ENCODE assay signal across 8 cellular contexts in genomic region chr5:83721878-83722779, GRCh38. TPM values are rescaled to one million over a fixed set of nuclear protein-coding genes. Genes with fewer than 3 reads are reported as not detected.
DNase-seq lines count a peak whose midpoint lies in the region; ATAC-seq and TF ChIP-seq lines count a peak whose summit lies in the region.

No MANE protein-coding gene starts in this region.

- no peaks in the 10 kb centered on the region for H3K36me3 Mint-ChIP-seq in effector memory CD8-positive, alpha-beta T cell (ENCODE audit: insufficient read depth)

- H3K27me3 ChIP-seq in lung (ENCODE audit: control insufficient read depth, insufficient read depth) (no peaks in the 10 kb centered on the region), suprapubic skin (peaks cover 28% of the 10 kb centered on the region)

- peaks cover 40 to 63% of the 10 kb centered on the region in 2 donors for H3K27me3 Mint-ChIP-seq in effector memory CD8-positive, alpha-beta T cell

- H3K9me3 ChIP-seq in lung (ENCODE audit: control insufficient read depth in 2 of 2, insufficient read depth in 1 of 2, low read length in 1 of 2) (no peaks in the 10 kb centered on the region), suprapubic skin (no peaks in the 10 kb centered on the region)

- no peak overlapping the region for H3K27ac Mint-ChIP-seq in effector memory CD8-positive, alpha-beta T cell

- no peak overlapping the region for H3K27ac ChIP-seq in lung (ENCODE audit: low read depth in 1 of 2, low read length in 1 of 2)
- no peak overlapping the region for H3K27ac ChIP-seq in suprapubic skin

- H3K4me3 Mint-ChIP-seq in effector memory CD8-positive, alpha-beta T cell = peak overlapping the region; percentile 77 to 78

- WGBS in lung, 2 donors = 1 to 2% methylated on average over 64 to 70 of the region's 70 CpGs
- WGBS in suprapubic skin = under 1% methylated on average over 44 of the region's 70 CpGs

- H3K36me3 ChIP-seq in lung (ENCODE audit: control insufficient read depth in 2 of 2, insufficient read depth in 2 of 2, low read length in 2 of 2) (no peaks in the 10 kb centered on the region), suprapubic skin (no peaks in the 10 kb centered on the region)

- peak overlapping the region; percentile 54 for H3K4me3 ChIP-seq in lung
- peak overlapping the region; percentile 61 for H3K4me3 ChIP-seq in suprapubic skin

- peaks cover 6 to 12% of the 10 kb centered on the region in 2 donors for H3K4me1 Mint-ChIP-seq in effector memory CD8-positive, alpha-beta T cell (ENCODE audit: low read depth in 2 of 2)

- no peaks in the 10 kb centered on the region for H3K9me3 Mint-ChIP-seq in effector memory CD8-positive, alpha-beta T cell

- DNase-seq in COR-L47 (lab: John Stamatoyannopoulos, UW) (peak; percentile 77), HPDE6-E6E7 (ENCODE audit: extremely low spot score) (peak; percentile 66), SHP77 treated with DMSO at 0.1 percent for 48 hours (lab: John Stamatoyannopoulos, UW) (peak; percentile 61), lung (ENCODE audit: low spot score) (no peak), suprapubic skin (ENCODE audit: low spot score in 2 of 2) (peak; percentile 62 to 80)
- no peak for DNase-seq in effector memory CD8-positive, alpha-beta T cell

- no peak for TF ChIP-seq EP300 in suprapubic skin (IDR thresholded peaks at IDR 0.05)

- H3K4me1 ChIP-seq in lung (ENCODE audit: control insufficient read depth in 2 of 2, insufficient read depth in 2 of 2, low read length in 2 of 2) (peaks cover 0 to 5% of the 10 kb centered on the region in 2 donors), suprapubic skin (peaks cover 17% of the 10 kb centered on the region)

- no peak for TF ChIP-seq POLR2A in suprapubic skin (IDR thresholded peaks at IDR 0.05)

- peak; percentile 20 for TF ChIP-seq CTCF in lung (IDR thresholded peaks at IDR 0.05; ENCODE audit: control extremely low read depth, extremely low read depth)
- no peak for TF ChIP-seq CTCF in suprapubic skin (IDR thresholded peaks at IDR 0.05)

- ATAC-seq in GM19324 (IDR thresholded peaks at IDR 0.05; ENCODE audit: low FRiP score, unreplicated experiment) (peak; percentile 77), lung (ENCODE audit: insufficient read depth, low FRiP score) (peak; percentile 44), GM21717 (IDR thresholded peaks at IDR 0.05; ENCODE audit: unreplicated experiment) (no peak)
- no peak for ATAC-seq in effector memory CD8-positive, alpha-beta T cell (replicated peaks)

RNA-seq across cellular contexts. Expression of gene HAPLN1, which starts 1.5 kb away (rescaled TPM):
- 1 to 10 TPM in 1 of 2 donors, under 1 TPM in 1; 0.03 to 1.5 TPM for total RNA-seq in lung
- polyA plus RNA-seq in lung = under 1 TPM; 0.04 to 0.26 TPM
- total RNA-seq in suprapubic skin = under 1 TPM in 1 of 4 donors, not detected in 3; 0.42 TPM

Comparison
In these comparisons a context has a peak if more than half of its experiments do, and no peak if none do; other contexts are left out.
1. DNase-seq: peak in COR-L47 (single experiment), HPDE6-E6E7 (single experiment), SHP77 treated with DMSO at 0.1 percent for 48 hours (single experiment) and suprapubic skin (2 of 2); none in effector memory CD8-positive, alpha-beta T cell (0 of 3) and lung (single experiment).
2. ATAC-seq: peak in GM19324 (single experiment) and lung (single experiment); none in effector memory CD8-positive, alpha-beta T cell (single experiment) and GM21717 (single experiment).